Comparison of ENCODE assay signal across 9 cellular contexts in genomic region chr13:31431722-31432137, GRCh38.
DNase-seq lines count a peak whose midpoint lies in the region; ATAC-seq, FAIRE-seq and TF ChIP-seq lines count a peak whose summit lies in the region.
"Had no signal": no experiment of that assay in that cellular context is flagged by ENCODE, and none has a peak within 500 bp of the region (broad histone marks: within the 10 kb centered on the region; RNA-seq: fewer than 3 reads in every experiment).

No MANE protein-coding gene starts in this region.

- ATAC-seq in GM21447 (IDR thresholded peaks at IDR 0.05; ENCODE audit: unreplicated experiment) = peak; percentile 58

- H3K4me3 Mint-ChIP-seq in Caco-2 (ENCODE audit: unreplicated experiment) (no peak overlapping the region), nephron (no peak overlapping the region)
- H3K4me3 Mint-ChIP-seq in activated CD4-positive, alpha-beta memory T cell treated with anti-CD3 and anti-CD28 coated beads, Interleukin-2, amount 10 ng/mL, durations not matched to agents 7 days and 5 days = no peak overlapping the region
- H3K4me3 Mint-ChIP-seq: T-helper 1 cell treated with Interleukin-12 subunit alpha and Interleukin-12 subunit beta and Interleukin-4 antibody, amounts not matched to agents 30 μg/mL and 1 μg/mL, for 36 hours had no signal

- TF ChIP-seq POLR2A in erythroblast (IDR thresholded peaks at IDR 0.05; ENCODE audit: low read length) = no peak

- peaks cover 1% of the 10 kb centered on the region; the same call in 1 of the 2 replicates for H3K4me1 ChIP-seq in Caco-2

- H3K4me1 Mint-ChIP-seq in Caco-2 (ENCODE audit: low read depth, unreplicated experiment) = peaks cover 1% of the 10 kb centered on the region
- no peaks in the 10 kb centered on the region for H3K4me1 Mint-ChIP-seq in activated CD4-positive, alpha-beta memory T cell treated with anti-CD3 and anti-CD28 coated beads, Interleukin-2, amount 10 ng/mL, durations not matched to agents 7 days and 5 days
- peaks cover 10% of the 10 kb centered on the region for H3K4me1 Mint-ChIP-seq in nephron

- no peaks in the 10 kb centered on the region for H3K9me3 Mint-ChIP-seq in Caco-2 (ENCODE audit: unreplicated experiment)
- H3K9me3 Mint-ChIP-seq in activated CD4-positive, alpha-beta memory T cell treated with anti-CD3 and anti-CD28 coated beads, Interleukin-2, amount 10 ng/mL, durations not matched to agents 7 days and 5 days = no peaks in the 10 kb centered on the region
- peaks cover 5% of the 10 kb centered on the region for H3K9me3 Mint-ChIP-seq in nephron
- H3K9me3 Mint-ChIP-seq: T-helper 1 cell treated with Interleukin-12 subunit alpha and Interleukin-12 subunit beta and Interleukin-4 antibody, amounts not matched to agents 30 μg/mL and 1 μg/mL, for 36 hours had no signal

- FAIRE-seq in urothelium cell line (lab: Jason Lieb, UNC) = no peak

- no TSS peak for BruUV-seq in Caco-2 (replicated peaks; lab: Mats Ljungman, UMichigan)

- POLR2A ChIA-PET in Caco-2 (lab: Charles Lee) = no interaction called here
- POLR2A ChIA-PET in activated CD4-positive, alpha-beta memory T cell treated with anti-CD3 and anti-CD28 coated beads, Interleukin-2, amount 10 ng/mL, durations not matched to agents 7 days and 5 days (lab: Charles Lee) = no interaction called here

- TF ChIP-seq CTCF in Caco-2 (IDR thresholded peaks at IDR 0.05; ENCODE audit: insufficient read depth in 1 of 2, low read depth in 1 of 2, low read length in 1 of 2, severe bottlenecking in 1 of 2, unreplicated experiment in 1 of 2) = peak; percentile 92 to 93
- TF ChIP-seq CTCF in nephron (IDR thresholded peaks at IDR 0.05; ENCODE audit: unreplicated experiment in 3 of 3) = peak; percentile 83 to 93 (median 85)

- no peak overlapping the region for H3K4me3 ChIP-seq in Caco-2 (ENCODE audit: low read depth, low read length)

- no peaks in the 10 kb centered on the region for H3K27me3 ChIP-seq in Caco-2 (replicated peaks; ENCODE audit: control insufficient read depth, insufficient read depth, low read length)

- H3K27me3 Mint-ChIP-seq in Caco-2 (ENCODE audit: insufficient read depth, unreplicated experiment) (peaks cover 3% of the 10 kb centered on the region), nephron (ENCODE audit: low read depth) (peaks cover 8% of the 10 kb centered on the region)
- H3K27me3 Mint-ChIP-seq in activated CD4-positive, alpha-beta memory T cell treated with anti-CD3 and anti-CD28 coated beads, Interleukin-2, amount 10 ng/mL, durations not matched to agents 7 days and 5 days = peaks cover 6% of the 10 kb centered on the region

- no peak overlapping the region for H3K27ac Mint-ChIP-seq in Caco-2 (ENCODE audit: unreplicated experiment)
- no peak overlapping the region for H3K27ac Mint-ChIP-seq in activated CD4-positive, alpha-beta memory T cell treated with anti-CD3 and anti-CD28 coated beads, Interleukin-2, amount 10 ng/mL, durations not matched to agents 7 days and 5 days
- no peak overlapping the region for H3K27ac Mint-ChIP-seq in nephron
- H3K27ac Mint-ChIP-seq: T-helper 1 cell treated with Interleukin-12 subunit alpha and Interleukin-12 subunit beta and Interleukin-4 antibody, amounts not matched to agents 30 μg/mL and 1 μg/mL, for 36 hours had no signal

- H3K36me3 Mint-ChIP-seq in Caco-2 (ENCODE audit: insufficient read depth, unreplicated experiment) (no peaks in the 10 kb centered on the region), nephron (ENCODE audit: low read depth) (no peaks in the 10 kb centered on the region)
- no peaks in the 10 kb centered on the region for H3K36me3 Mint-ChIP-seq in activated CD4-positive, alpha-beta memory T cell treated with anti-CD3 and anti-CD28 coated beads, Interleukin-2, amount 10 ng/mL, durations not matched to agents 7 days and 5 days (ENCODE audit: low read depth)

- DNase-seq in Caco-2 = peak; percentile 63 to 67
- DNase-seq in NCI-H1092 treated with DMSO at 0.1 percent for 48 hours (lab: John Stamatoyannopoulos, UW) = peak; percentile 1
- peak; percentile 60 for DNase-seq in activated CD4-positive, alpha-beta memory T cell treated with anti-CD3 and anti-CD28 coated beads, Interleukin-2, amount 10 ng/mL, durations not matched to agents 7 days and 5 days
- DNase-seq in erythroblast (lab: John Stamatoyannopoulos, UW) = peak; percentile 41 to 73
- peak; percentile 40 for DNase-seq in urothelium cell line (ENCODE audit: low spot score)
- DNase-seq in NCI-H1105 treated with DMSO at 0.1 percent for 48 hours (lab: John Stamatoyannopoulos, UW) = no peak

- no peaks in the 10 kb centered on the region for H3K9me3 ChIP-seq in Caco-2

- CTCF ChIA-PET in Caco-2 (lab: Charles Lee) = interaction anchor here (0.8 to 1.2 kb wide), 4 partner anchors 11 to 355 kb away, joined by 3 to 10 read pairs (median 5); no protein-coding TSS in a partner anchor
- CTCF ChIA-PET in activated CD4-positive, alpha-beta memory T cell treated with anti-CD3 and anti-CD28 coated beads, Interleukin-2, amount 10 ng/mL, durations not matched to agents 7 days and 5 days (lab: Charles Lee) = interaction anchor here (0.6 to 1.4 kb wide), 8 partner anchors 9 to 543 kb away, joined by 3 to 6 read pairs (median 4); no protein-coding TSS in a partner anchor

- H3K36me3 ChIP-seq in Caco-2 (ENCODE audit: control insufficient read depth, insufficient read depth, low read length) = no peaks in the 10 kb centered on the region

- intact Hi-C loops in Caco-2 (cut with micrococcal nuclease; ENCODE audit: unreplicated experiment) = loop anchor here (1.0 to 2.0 kb wide), 4 partner anchors 107 to 365 kb away; no protein-coding TSS in a partner anchor
